ENCODE assay signal across 18 cellular contexts in genomic region chr3:149628957-149629670, GRCh38. TPM values are rescaled to one million over a fixed set of nuclear protein-coding genes. Genes with fewer than 3 reads are reported as not detected.
DNase-seq lines count a peak whose midpoint lies in the region; ATAC-seq and TF ChIP-seq lines count a peak whose summit lies in the region.
"Had no signal": no experiment of that assay in that cellular context is flagged by ENCODE, and none has a peak within 500 bp of the region (broad histone marks: within the 10 kb centered on the region; RNA-seq: fewer than 3 reads in every experiment).

No MANE protein-coding gene starts in this region.

- no peaks in the 10 kb centered on the region for H3K9me3 ChIP-seq in lower lobe of right lung
- no peaks in the 10 kb centered on the region for H3K9me3 ChIP-seq in CD8-positive, alpha-beta memory T cell (ENCODE audit: low read length)
- H3K9me3 ChIP-seq: pancreas, Peyer's patch had no signal

- H3K36me3 Mint-ChIP-seq in endothelial cell (ENCODE audit: low read depth, unreplicated experiment) = peaks cover 48% of the 10 kb centered on the region
- peaks cover 43% of the 10 kb centered on the region for H3K36me3 Mint-ChIP-seq in type B pancreatic cell
- peaks cover 0 to 2% (median 0%) of the 10 kb centered on the region in 3 donors for H3K36me3 Mint-ChIP-seq in CD8-positive, alpha-beta memory T cell
- H3K36me3 Mint-ChIP-seq: activated naive CD4-positive, alpha-beta T cell treated with anti-CD3 and anti-CD28 coated beads, Interleukin-2, amount 50 U/mL, for 24 hours had no signal

- peak overlapping the region; percentile 25 for H3K27ac ChIP-seq in lower lobe of right lung
- H3K27ac ChIP-seq in CD8-positive, alpha-beta memory T cell (ENCODE audit: low read depth, low read length) = no peak overlapping the region
- H3K27ac ChIP-seq: BLaER1 treated with 17β-estradiol and CSF1 and Interleukin-3, amounts not matched to agents 10 nM and 100 nM; KMS-11; pancreas; Peyer's patch had no signal

- intact Hi-C loops in lower lobe of right lung (cut with DNase I) = no loop called here

- peak; percentile 38 to 70 for ATAC-seq in lower lobe of right lung
- ATAC-seq: activated CD8-positive, alpha-beta T cell treated with anti-CD3 and anti-CD28 coated beads for 36 hours; pancreas had no signal

- H3K9me3 Mint-ChIP-seq in endothelial cell (ENCODE audit: unreplicated experiment) = no peaks in the 10 kb centered on the region
- peaks cover 6% of the 10 kb centered on the region for H3K9me3 Mint-ChIP-seq in type B pancreatic cell
- peaks cover 0 to 1% (median 0%) of the 10 kb centered on the region in 5 donors for H3K9me3 Mint-ChIP-seq in CD8-positive, alpha-beta memory T cell
- H3K9me3 Mint-ChIP-seq: activated CD8-positive, alpha-beta T cell treated with anti-CD3 and anti-CD28 coated beads for 36 hours; activated naive CD4-positive, alpha-beta T cell treated with anti-CD3 and anti-CD28 coated beads, Interleukin-2, amount 50 U/mL, for 24 hours had no signal

- no peaks in the 10 kb centered on the region for H3K36me3 ChIP-seq in lower lobe of right lung
- H3K36me3 ChIP-seq in CD8-positive, alpha-beta memory T cell (ENCODE audit: insufficient read depth, low read length) = no peaks in the 10 kb centered on the region
- H3K36me3 ChIP-seq: BLaER1 treated with 17β-estradiol and CSF1 and Interleukin-3, amounts not matched to agents 10 nM and 100 nM; pancreas; Peyer's patch had no signal

- peaks cover 40% of the 10 kb centered on the region for H3K4me1 ChIP-seq in lower lobe of right lung
- H3K4me1 ChIP-seq in CD8-positive, alpha-beta memory T cell (ENCODE audit: insufficient read depth, low read length) = no peaks in the 10 kb centered on the region
- H3K4me1 ChIP-seq: pancreas, Peyer's patch had no signal

- CTCF ChIA-PET in CD8-positive, alpha-beta memory T cell (lab: Charles Lee) = no interaction called here

- DNase-seq in RPMI7951 (ENCODE audit: low read depth) = peak; percentile 57
- DNase-seq in endothelial cell (ENCODE audit: low spot score) = no peak
- no peak for DNase-seq in lower lobe of right lung
- DNase-seq in type B pancreatic cell (ENCODE audit: extremely low spot score, unreplicated experiment) = no peak
- DNase-seq in CD8-positive, alpha-beta memory T cell = no peak
- DNase-seq in NCI-H748 treated with DMSO at 0.1 percent for 48 hours (lab: John Stamatoyannopoulos, UW) = no peak
- no peak for DNase-seq in MV-4-11 (lab: John Stamatoyannopoulos, UW)
- DNase-seq: activated CD8-positive, alpha-beta T cell treated with anti-CD3 and anti-CD28 coated beads for 36 hours; activated T-cell treated with anti-CD3 and anti-CD28 coated beads, Interleukin-2, amount 50 U/mL, for 48 hours; DMS 273 treated with DMSO at 0.1 percent for 48 hours; GF-D8; NCI-H1105 treated with DMSO at 0.1 percent for 48 hours; NCI-H2171 treated with DMSO at 0.1 percent for 48 hours; pancreas; Peyer's patch had no signal

- H3K4me3 ChIP-seq in lower lobe of right lung = no peak overlapping the region
- H3K4me3 ChIP-seq in CD8-positive, alpha-beta memory T cell (ENCODE audit: low read length) = no peak overlapping the region
- H3K4me3 ChIP-seq: BLaER1 treated with 17β-estradiol and CSF1 and Interleukin-3, amounts not matched to agents 10 nM and 100 nM; pancreas; Peyer's patch had no signal

- H3K4me1 Mint-ChIP-seq in endothelial cell (ENCODE audit: unreplicated experiment) (peaks cover 56% of the 10 kb centered on the region), type B pancreatic cell (ENCODE audit: unreplicated experiment) (peaks cover 22% of the 10 kb centered on the region)
- no peaks in the 10 kb centered on the region for H3K4me1 Mint-ChIP-seq in CD8-positive, alpha-beta memory T cell
- H3K4me1 Mint-ChIP-seq: activated naive CD4-positive, alpha-beta T cell treated with anti-CD3 and anti-CD28 coated beads, Interleukin-2, amount 50 U/mL, for 24 hours had no signal

- peak overlapping the region; percentile 48 for H3K4me3 Mint-ChIP-seq in endothelial cell (ENCODE audit: unreplicated experiment)
- no peak overlapping the region for H3K4me3 Mint-ChIP-seq in type B pancreatic cell
- H3K4me3 Mint-ChIP-seq in CD8-positive, alpha-beta memory T cell = no peak overlapping the region
- H3K4me3 Mint-ChIP-seq: activated CD8-positive, alpha-beta T cell treated with anti-CD3 and anti-CD28 coated beads for 36 hours; activated naive CD4-positive, alpha-beta T cell treated with anti-CD3 and anti-CD28 coated beads, Interleukin-2, amount 50 U/mL, for 24 hours had no signal

- no peak for TF ChIP-seq CTCF in endothelial cell (IDR thresholded peaks at IDR 0.05; ENCODE audit: unreplicated experiment)
- TF ChIP-seq CTCF in lower lobe of right lung (IDR thresholded peaks at IDR 0.05) = no peak
- TF ChIP-seq CTCF in type B pancreatic cell (conservative IDR thresholded peaks at IDR 0.05) = no peak

- POLR2A ChIA-PET in CD8-positive, alpha-beta memory T cell (lab: Charles Lee) = no interaction called here

- H3K27ac Mint-ChIP-seq in endothelial cell (ENCODE audit: unreplicated experiment) = peak overlapping the region; percentile 76
- peak overlapping the region; percentile 18 for H3K27ac Mint-ChIP-seq in type B pancreatic cell
- no peak overlapping the region for H3K27ac Mint-ChIP-seq in CD8-positive, alpha-beta memory T cell
- H3K27ac Mint-ChIP-seq: activated CD8-positive, alpha-beta T cell treated with anti-CD3 and anti-CD28 coated beads for 36 hours; activated naive CD4-positive, alpha-beta T cell treated with anti-CD3 and anti-CD28 coated beads, Interleukin-2, amount 50 U/mL, for 24 hours had no signal

- H3K27me3 ChIP-seq in lower lobe of right lung (ENCODE audit: low read depth) = no peaks in the 10 kb centered on the region
- no peaks in the 10 kb centered on the region for H3K27me3 ChIP-seq in CD8-positive, alpha-beta memory T cell (ENCODE audit: insufficient read depth, low read length, poor library complexity, severe bottlenecking)
- H3K27me3 ChIP-seq: pancreas, Peyer's patch had no signal

- H3K27me3 Mint-ChIP-seq in endothelial cell (ENCODE audit: unreplicated experiment) (peaks cover 7% of the 10 kb centered on the region), type B pancreatic cell (no peaks in the 10 kb centered on the region)
- H3K27me3 Mint-ChIP-seq in CD8-positive, alpha-beta memory T cell = peaks cover 7 to 16% of the 10 kb centered on the region in 2 donors

RNA-seq across cellular contexts. Expression of gene WWTR1, which starts 28.7 kb away (rescaled TPM):
- 103 and 107 TPM in 2 replicates for total RNA-seq in RPMI7951 (2014; rRNA removed; shearing (Covaris generic))
- 137 TPM for total RNA-seq in endothelial cell (ENCODE audit: unreplicated experiment)
- 89.5 TPM for total RNA-seq in lower lobe of right lung
- 45.4 and 65.0 TPM in 2 replicates for total RNA-seq in type B pancreatic cell (ENCODE audit: low replicate concordance)
- total RNA-seq in CD8-positive, alpha-beta memory T cell = 1 to 10 TPM in 1 of 2 experiments, under 1 TPM in 1; 0.98 to 1.9 TPM
- 0.60 TPM for polyA plus RNA-seq in CD8-positive, alpha-beta memory T cell

Comparison
In these comparisons a context has a peak if more than half of its experiments do, and no peak if none do; other contexts are left out.
1. H3K27ac Mint-ChIP-seq: peak in endothelial cell (single experiment) and type B pancreatic cell (single experiment); none in CD8-positive, alpha-beta memory T cell (0 of 8).
2. RNA of gene WWTR1, which starts 28.7 kb away (total RNA-seq): 137 TPM in endothelial cell (single experiment), 103 to 107 TPM in RPMI7951, 89.5 TPM in lower lobe of right lung (single experiment) and 45.4 to 65.0 TPM in type B pancreatic cell; 0.98 to 1.9 TPM in CD8-positive, alpha-beta memory T cell; every median in the first group is over 10 times any median in the second.